Comparison of ENCODE assay signal across 8 cellular contexts in the genomic region with DNA sequence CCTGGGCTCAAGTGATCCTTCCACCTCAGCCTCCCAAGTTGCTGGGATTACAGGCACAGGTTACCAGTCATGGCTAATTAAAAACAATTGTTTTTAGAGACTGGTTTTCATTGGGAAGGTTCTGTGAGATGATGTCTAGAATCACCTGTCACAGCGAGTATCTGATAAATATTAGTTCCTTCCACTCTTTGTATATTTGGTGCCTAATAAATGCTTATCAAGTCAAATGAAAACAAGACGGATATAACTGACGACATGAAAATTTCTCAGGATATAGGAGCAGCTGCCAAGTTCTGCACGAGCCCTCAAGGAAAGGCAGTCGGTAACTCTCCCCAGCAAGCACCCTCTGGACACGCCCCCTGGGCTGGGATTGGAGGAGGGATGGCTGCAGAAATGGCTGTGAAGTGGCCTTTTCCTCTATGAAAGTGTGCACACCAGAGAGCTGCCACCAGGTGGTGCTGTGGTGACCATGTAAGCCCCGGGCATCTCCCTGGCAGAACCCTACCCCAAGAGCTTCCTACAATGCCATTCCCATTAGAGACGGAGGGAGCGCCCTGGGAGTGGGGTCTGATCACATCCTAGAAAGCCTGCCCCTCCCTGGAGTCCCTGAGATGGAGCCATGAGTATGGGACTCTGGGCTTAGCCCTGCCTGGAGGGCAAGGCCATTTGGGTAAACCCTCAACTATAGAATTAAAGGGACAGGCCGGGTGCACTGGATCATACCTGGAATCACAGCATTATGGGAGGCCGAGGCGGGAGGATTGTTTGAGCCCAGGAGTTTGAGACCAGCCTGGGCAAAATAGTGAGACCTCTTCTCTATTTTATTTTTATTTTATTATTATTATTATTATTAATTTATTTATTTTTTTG.
DNase-seq lines count a peak whose midpoint lies in the region; ATAC-seq lines count a peak whose summit lies in the region.

No MANE protein-coding gene starts in this region.

- DNase-seq in EH (ENCODE audit: low read depth) (peak; percentile 96), NCI-H510A (lab: John Stamatoyannopoulos, UW) (peak; percentile 100), left kidney (ENCODE audit: low read depth, low spot score) (peak; percentile 98)
- peak; percentile 88 for DNase-seq in activated CD4-positive, CD25-positive, alpha-beta regulatory T cell treated with anti-CD3 and anti-CD28 coated beads, Interleukin-2, amount 50 U/mL, for 72 hours
- peak; percentile 59 to 75 for DNase-seq in central memory CD8-positive, alpha-beta T cell (ENCODE audit: low spot score in 2 of 2)
- peak; percentile 89 for DNase-seq in stimulated activated CD4-positive, alpha-beta T cell treated with anti-CD3 and anti-CD28 coated beads, Interleukin-4, amount 100 ng/mL, for 24 hours

- peak; percentile 60 for ATAC-seq in HG03135 (IDR thresholded peaks at IDR 0.05; ENCODE audit: unreplicated experiment)
- ATAC-seq in central memory CD8-positive, alpha-beta T cell (replicated peaks; ENCODE audit: extremely low read depth, poor library complexity, severe bottlenecking): peak; percentile 94
- no peak for ATAC-seq in GM19467 (IDR thresholded peaks at IDR 0.05; ENCODE audit: unreplicated experiment)

- H3K4me3 Mint-ChIP-seq in central memory CD8-positive, alpha-beta T cell: no peak overlapping the region

- no peaks in the 10 kb centered on the region for H3K9me3 Mint-ChIP-seq in central memory CD8-positive, alpha-beta T cell

- H3K4me1 Mint-ChIP-seq in central memory CD8-positive, alpha-beta T cell: peaks cover 15% of the 10 kb centered on the region

- no peak overlapping the region for H3K27ac Mint-ChIP-seq in central memory CD8-positive, alpha-beta T cell (ENCODE audit: low read depth)

- H3K36me3 Mint-ChIP-seq in central memory CD8-positive, alpha-beta T cell (ENCODE audit: insufficient read depth): peaks cover 7% of the 10 kb centered on the region

- H3K27me3 Mint-ChIP-seq in central memory CD8-positive, alpha-beta T cell: no peaks in the 10 kb centered on the region
